ENCODE assay signal across 8 cellular contexts in the genomic region with DNA sequence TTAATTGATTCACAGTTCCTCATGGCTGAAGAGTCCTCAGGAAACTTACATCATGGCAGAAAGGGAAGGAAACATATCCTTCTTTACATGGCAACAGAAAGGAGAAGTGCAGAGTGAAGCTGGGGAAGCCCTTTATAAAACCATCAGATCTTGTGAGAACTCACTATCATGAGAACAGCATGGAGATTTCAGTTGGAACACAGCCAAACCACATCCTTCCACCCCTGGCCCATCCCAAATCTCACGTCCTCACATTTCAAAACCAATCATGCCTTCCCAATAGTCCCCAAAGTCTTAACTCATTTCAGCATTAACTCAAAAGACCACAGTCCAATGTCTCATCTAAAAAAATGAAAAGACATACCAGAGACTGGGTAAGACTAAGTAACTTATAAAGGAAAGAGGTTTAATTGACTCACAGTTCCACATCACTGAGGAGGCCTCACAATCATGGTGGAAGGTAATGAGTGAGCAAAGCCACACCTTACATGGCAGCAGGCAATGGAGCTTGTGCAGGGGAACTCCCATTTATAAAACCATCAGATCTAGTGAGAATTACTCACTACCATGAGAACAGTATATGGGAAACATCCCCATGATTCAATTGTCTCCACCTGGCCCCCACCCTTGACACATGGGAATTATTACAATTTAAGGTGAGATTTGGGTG.
A peak's percentile ranks its signal among the peaks of the same experiment; 100 is the strongest.
DNase-seq lines count a peak whose midpoint lies in the region; ATAC-seq, FAIRE-seq and TF ChIP-seq lines count a peak whose summit lies in the region.

No MANE protein-coding gene starts in this region.

- H3K27me3 Mint-ChIP-seq in progenitor cell of endocrine pancreas, result no peaks in the 10 kb centered on the region

- in situ Hi-C loops in HAP-1 (cut with MboI; ENCODE audit: low sequenced_read_pairs), result no loop called here

- FAIRE-seq in kidney (lab: Jason Lieb, UNC), result no peak

- H3K27ac Mint-ChIP-seq in progenitor cell of endocrine pancreas, result no peak overlapping the region

- H3K9me3 Mint-ChIP-seq in progenitor cell of endocrine pancreas (ENCODE audit: low read depth), result peaks cover 6% of the 10 kb centered on the region

- no peaks in the 10 kb centered on the region for H3K9me3 ChIP-seq in kidney (ENCODE audit: control insufficient read depth in 1 of 2, low read length in 2 of 2)
- H3K9me3 ChIP-seq in HAP-1, result no peaks in the 10 kb centered on the region

- H3K4me3 ChIP-seq in kidney (ENCODE audit: low read length in 2 of 2) (no peak overlapping the region), HAP-1 (no peak overlapping the region)

- no peaks in the 10 kb centered on the region for H3K27me3 ChIP-seq in HAP-1 (ENCODE audit: low read depth)

- no peak overlapping the region for H3K27ac ChIP-seq in kidney (ENCODE audit: low read depth in 2 of 2, low read length in 2 of 2)

- H3K36me3 Mint-ChIP-seq in progenitor cell of endocrine pancreas (ENCODE audit: insufficient read depth), result no peaks in the 10 kb centered on the region

- intact Hi-C loops in kidney (cut with DNase I), result no loop called here

- H3K4me1 ChIP-seq in kidney (ENCODE audit: control insufficient read depth in 1 of 2, insufficient read depth in 1 of 2, low read depth in 1 of 2, low read length in 2 of 2), result no peaks in the 10 kb centered on the region
- no peaks in the 10 kb centered on the region for H3K4me1 ChIP-seq in HAP-1

- peak; percentile 73 for ATAC-seq in GM18909 (IDR thresholded peaks at IDR 0.05; ENCODE audit: poor library complexity, unreplicated experiment)
- ATAC-seq in HG02981 (IDR thresholded peaks at IDR 0.05; ENCODE audit: unreplicated experiment), result peak; percentile 66

- no peaks in the 10 kb centered on the region for H3K4me1 Mint-ChIP-seq in progenitor cell of endocrine pancreas (ENCODE audit: low read depth)

- TF ChIP-seq CTCF in kidney (IDR thresholded peaks at IDR 0.05; ENCODE audit: borderline replicate concordance, extremely low read depth, insufficient read depth) (no peak), progenitor cell of endocrine pancreas (IDR thresholded peaks at IDR 0.05; ENCODE audit: unreplicated experiment) (no peak)

- no peak overlapping the region for H3K4me3 Mint-ChIP-seq in progenitor cell of endocrine pancreas (ENCODE audit: low read depth)

- no peak overlapping the region for H3K9ac ChIP-seq in kidney (ENCODE audit: low read length in 2 of 2)

- DNase-seq in activated CD4-positive, alpha-beta T cell treated with anti-CD3 and anti-CD28 coated beads for 48 hours, result peak; percentile 79
- DNase-seq in stimulated activated CD4-positive, alpha-beta T cell treated with anti-CD3 and anti-CD28 coated beads, Interleukin-2, amount 100 ng/mL, for 24 hours, result peak; percentile 59 to 70
- DNase-seq in kidney (no peak), HAP-1 (ENCODE audit: low spot score in 2 of 2) (no peak), DMS153 (lab: John Stamatoyannopoulos, UW) (no peak), progenitor cell of endocrine pancreas (ENCODE audit: low spot score, unreplicated experiment) (no peak)

- H3K36me3 ChIP-seq in kidney (ENCODE audit: control insufficient read depth in 1 of 2, insufficient read depth in 2 of 2, low read length in 2 of 2) (no peaks in the 10 kb centered on the region), HAP-1 (replicated peaks) (no peaks in the 10 kb centered on the region)

Comparison
In these comparisons a context has a peak if more than half of its experiments do, and no peak if none do; other contexts are left out.
1. DNase-seq: peak in activated CD4-positive, alpha-beta T cell treated with anti-CD3 and anti-CD28 coated beads for 48 hours (single experiment) and stimulated activated CD4-positive, alpha-beta T cell treated with anti-CD3 and anti-CD28 coated beads, Interleukin-2, amount 100 ng/mL, for 24 hours (2 of 2); none in kidney (single experiment), HAP-1 (0 of 2), DMS153 (single experiment) and progenitor cell of endocrine pancreas (single experiment).